In the genomic region with DNA sequence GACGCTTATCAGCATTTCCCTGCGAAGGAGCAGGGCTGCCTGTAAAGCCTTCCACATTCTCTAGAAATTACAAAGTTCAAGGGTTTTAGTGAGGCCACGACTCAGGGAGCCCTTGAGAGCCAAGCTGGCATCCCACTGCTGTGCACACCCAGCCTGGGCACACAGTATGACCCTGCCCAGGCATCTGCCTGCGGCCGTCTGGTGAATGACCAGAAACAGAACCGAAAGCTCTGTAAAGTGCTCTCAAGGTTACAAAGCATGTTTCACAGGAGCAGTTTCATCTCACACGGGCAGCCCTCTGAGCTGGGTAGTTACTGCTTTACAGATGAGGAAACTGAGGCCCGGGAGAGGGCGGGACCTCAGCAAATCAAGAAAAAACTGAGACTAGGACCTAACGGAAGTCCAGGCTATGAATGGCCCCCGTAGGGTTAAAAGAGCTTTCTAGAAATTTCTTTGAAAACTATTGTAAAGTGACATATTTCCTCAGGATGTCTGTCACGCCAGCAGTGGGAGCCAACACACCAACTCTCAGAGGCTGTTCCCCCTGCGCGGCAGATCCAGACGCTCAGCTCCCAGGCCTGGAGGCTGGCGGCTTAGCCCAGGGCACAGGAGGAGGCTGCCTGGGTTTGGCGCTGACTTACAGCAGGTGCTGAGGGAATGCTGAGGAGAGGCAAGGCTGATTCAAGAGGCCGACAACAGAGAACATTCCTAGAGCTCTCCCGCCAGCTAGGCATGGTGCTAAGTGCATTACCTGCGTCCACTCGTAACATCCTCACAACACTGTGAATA, we compare ENCODE assay signal across 9 cellular contexts. TPM values are rescaled to one million over a fixed set of nuclear protein-coding genes. Genes with fewer than 3 reads are reported as not detected.
DNase-seq lines count a peak whose midpoint lies in the region; ATAC-seq and TF ChIP-seq lines count a peak whose summit lies in the region.
"Had no signal": no experiment of that assay in that cellular context is flagged by ENCODE, and none has a peak within 500 bp of the region (broad histone marks: within the 10 kb centered on the region; RNA-seq: fewer than 3 reads in every experiment).

No MANE protein-coding gene starts in this region.

- H3K27ac ChIP-seq in mammary epithelial cell (ENCODE audit: insufficient read depth, low read depth, low read length) (no peak overlapping the region), MM.1S (ENCODE audit: low read length) (peak overlapping the region; percentile 7; the same call in 1 of the 2 replicates), coronary artery (no peak overlapping the region)
- H3K27ac ChIP-seq: ovary had no signal

- no peaks in the 10 kb centered on the region for H3K4me1 ChIP-seq in mammary epithelial cell (ENCODE audit: insufficient read depth, low read length)
- H3K4me1 ChIP-seq in MM.1S (ENCODE audit: low read length): peaks cover 19% of the 10 kb centered on the region

- 71% methylated on average over 21 of the region's 21 CpGs for WGBS in mammary epithelial cell (ENCODE audit: low coverage, missing lambda C conversion rate)

- dilution Hi-C loops in mammary epithelial cell (cut with HindIII; ENCODE audit: low sequenced_read_pairs): loop anchor here (5.0 kb wide), 2 partner anchors 54 to 94 kb away; no protein-coding TSS in a partner anchor

- H3K36me3 ChIP-seq in mammary epithelial cell (ENCODE audit: insufficient read depth, low read length): no peaks in the 10 kb centered on the region
- H3K36me3 ChIP-seq in MM.1S (replicated peaks; ENCODE audit: insufficient read depth, low read length): no peaks in the 10 kb centered on the region
- H3K36me3 ChIP-seq: ovary had no signal

- H3K27ac Mint-ChIP-seq in stimulated activated memory B cell treated with anti-CD40 and anti-IgM and Interleukin-4, amounts not matched to agents 10 μg/mL and 1 μg/mL and 100 μg/mL, for 72 hours: peak overlapping the region; percentile 1

- peaks cover 15% of the 10 kb centered on the region for H3K4me1 Mint-ChIP-seq in stimulated activated memory B cell treated with anti-CD40 and anti-IgM and Interleukin-4, amounts not matched to agents 10 μg/mL and 1 μg/mL and 100 μg/mL, for 72 hours

- H3K9ac ChIP-seq in mammary epithelial cell (ENCODE audit: insufficient read depth, low read length) (no peak overlapping the region), MM.1S (ENCODE audit: low read length) (no peak overlapping the region)

- H3K4me3 ChIP-seq in mammary epithelial cell (replicated peaks in 1 of 3; ENCODE audit: insufficient read depth in 1 of 3, low read depth in 2 of 3, low read length in 3 of 3) (no peak overlapping the region), MM.1S (ENCODE audit: low read length) (no peak overlapping the region), coronary artery (no peak overlapping the region)
- H3K4me3 ChIP-seq: ovary had no signal

- H3K9me3 Mint-ChIP-seq in stimulated activated memory B cell treated with anti-CD40 and anti-IgM and Interleukin-4, amounts not matched to agents 10 μg/mL and 1 μg/mL and 100 μg/mL, for 72 hours: no peaks in the 10 kb centered on the region

- H2AFZ ChIP-seq in mammary epithelial cell (ENCODE audit: low read depth, low read length) (no peak overlapping the region), MM.1S (ENCODE audit: low read length) (no peak overlapping the region)

- peaks cover 8% of the 10 kb centered on the region; the same call in 1 of the 2 replicates for H3F3A ChIP-seq in MM.1S (ENCODE audit: insufficient read depth, low read length)

- ATAC-seq in stimulated activated memory B cell treated with anti-CD40 and anti-IgM and Interleukin-4, amounts not matched to agents 10 μg/mL and 1 μg/mL and 100 μg/mL, for 72 hours: peak; percentile 57

- H3K4me2 ChIP-seq in mammary epithelial cell (ENCODE audit: insufficient read depth, low read depth, low read length) (no peak overlapping the region), MM.1S (ENCODE audit: low read depth, low read length) (peak overlapping the region; percentile 48)

- peak; percentile 36 to 48 for DNase-seq in T47D (ENCODE audit: low read depth in 1 of 2, low spot score in 1 of 2)
- no peak for DNase-seq in mammary epithelial cell
- peak; percentile 78 for DNase-seq in MM.1S
- DNase-seq in coronary artery (ENCODE audit: low spot score): peak; percentile 71
- no peak for DNase-seq in HUDEP-2 (lab: John Stamatoyannopoulos, UW; ENCODE audit: unreplicated experiment in 76 of 76)
- DNase-seq in AML-193 (lab: John Stamatoyannopoulos, UW): no peak
- DNase-seq in HK-2 (ENCODE audit: unreplicated experiment): no peak

- H4K20me1 ChIP-seq in mammary epithelial cell (ENCODE audit: insufficient read depth, low read length) (no peaks in the 10 kb centered on the region), MM.1S (ENCODE audit: insufficient read depth, low read length) (no peaks in the 10 kb centered on the region)

- no peaks in the 10 kb centered on the region for H3K79me2 ChIP-seq in mammary epithelial cell (ENCODE audit: insufficient read depth, low read length)
- no peaks in the 10 kb centered on the region for H3K79me2 ChIP-seq in MM.1S (ENCODE audit: low read length)

- H3K27me3 ChIP-seq in mammary epithelial cell (ENCODE audit: insufficient read depth, low read length) (no peaks in the 10 kb centered on the region), MM.1S (replicated peaks; ENCODE audit: insufficient read depth, low read length) (peaks cover 16% of the 10 kb centered on the region)
- H3K27me3 ChIP-seq: ovary had no signal

- in situ Hi-C loops in T47D (cut with HindIII; ENCODE audit: low pct_unique_long_range_greater_than_20kb, low sequenced_read_pairs): no loop called here
- in situ Hi-C loops in mammary epithelial cell (cut with MboI; ENCODE audit: low sequenced_read_pairs in 2 of 2): no loop called here

- intact Hi-C loops in mammary epithelial cell (cut with micrococcal nuclease): no loop called here

- H3K4me3 Mint-ChIP-seq in stimulated activated memory B cell treated with anti-CD40 and anti-IgM and Interleukin-4, amounts not matched to agents 10 μg/mL and 1 μg/mL and 100 μg/mL, for 72 hours: no peak overlapping the region

- H3K9me3 ChIP-seq in mammary epithelial cell (replicated peaks; ENCODE audit: insufficient read depth, low read length) (no peaks in the 10 kb centered on the region), MM.1S (replicated peaks; ENCODE audit: insufficient read depth, low read length) (no peaks in the 10 kb centered on the region)
- H3K9me3 ChIP-seq: ovary had no signal

- no TSS peak for BruUV-seq in mammary epithelial cell (replicated peaks; lab: Mats Ljungman, UMichigan)

- no peaks in the 10 kb centered on the region for H3K36me3 Mint-ChIP-seq in stimulated activated memory B cell treated with anti-CD40 and anti-IgM and Interleukin-4, amounts not matched to agents 10 μg/mL and 1 μg/mL and 100 μg/mL, for 72 hours

- TF ChIP-seq CTCF in mammary epithelial cell (conservative IDR thresholded peaks at IDR 0.05 in 1 of 2, IDR thresholded peaks at IDR 0.05 in 1 of 2; ENCODE audit: extremely low read depth in 1 of 2, insufficient read depth in 1 of 2, low read depth in 1 of 2, low read length in 2 of 2): peak in 1 of 2 donors; percentile 30
- TF ChIP-seq CTCF in MM.1S (IDR thresholded peaks at IDR 0.05; ENCODE audit: low read length): peak; percentile 50
- TF ChIP-seq CTCF in coronary artery (IDR thresholded peaks at IDR 0.05): no peak

- peaks cover 41% of the 10 kb centered on the region for H3K27me3 Mint-ChIP-seq in stimulated activated memory B cell treated with anti-CD40 and anti-IgM and Interleukin-4, amounts not matched to agents 10 μg/mL and 1 μg/mL and 100 μg/mL, for 72 hours

- CTCF ChIA-PET in mammary epithelial cell (lab: Charles Lee; ENCODE audit: low non-redundant PET): interaction anchor here (0.5 to 0.7 kb wide), 2 partner anchors 50 to 233 kb away, joined by 3 to 8 read pairs; no protein-coding TSS in a partner anchor

- no peaks in the 10 kb centered on the region for H3K9me2 ChIP-seq in MM.1S (replicated peaks; ENCODE audit: insufficient read depth, low read length)

RNA-seq across cellular contexts. Expression of gene TCF20, which starts 7.7 kb away (rescaled TPM):
- 10 to 100 TPM; 49.2 to 62.5 TPM for total RNA-seq in mammary epithelial cell
- polyA plus RNA-seq in mammary epithelial cell: 26.0 TPM
- polyA minus RNA-seq in mammary epithelial cell: 64.9 TPM

Comparison
In these comparisons a context has a peak if more than half of its experiments do, and no peak if none do; other contexts are left out.
1. DNase-seq: peak in T47D (2 of 2), MM.1S (single experiment) and coronary artery (single experiment); none in mammary epithelial cell (single experiment), HUDEP-2 (0 of 76), AML-193 (0 of 2) and HK-2 (single experiment).